In the genomic region with DNA sequence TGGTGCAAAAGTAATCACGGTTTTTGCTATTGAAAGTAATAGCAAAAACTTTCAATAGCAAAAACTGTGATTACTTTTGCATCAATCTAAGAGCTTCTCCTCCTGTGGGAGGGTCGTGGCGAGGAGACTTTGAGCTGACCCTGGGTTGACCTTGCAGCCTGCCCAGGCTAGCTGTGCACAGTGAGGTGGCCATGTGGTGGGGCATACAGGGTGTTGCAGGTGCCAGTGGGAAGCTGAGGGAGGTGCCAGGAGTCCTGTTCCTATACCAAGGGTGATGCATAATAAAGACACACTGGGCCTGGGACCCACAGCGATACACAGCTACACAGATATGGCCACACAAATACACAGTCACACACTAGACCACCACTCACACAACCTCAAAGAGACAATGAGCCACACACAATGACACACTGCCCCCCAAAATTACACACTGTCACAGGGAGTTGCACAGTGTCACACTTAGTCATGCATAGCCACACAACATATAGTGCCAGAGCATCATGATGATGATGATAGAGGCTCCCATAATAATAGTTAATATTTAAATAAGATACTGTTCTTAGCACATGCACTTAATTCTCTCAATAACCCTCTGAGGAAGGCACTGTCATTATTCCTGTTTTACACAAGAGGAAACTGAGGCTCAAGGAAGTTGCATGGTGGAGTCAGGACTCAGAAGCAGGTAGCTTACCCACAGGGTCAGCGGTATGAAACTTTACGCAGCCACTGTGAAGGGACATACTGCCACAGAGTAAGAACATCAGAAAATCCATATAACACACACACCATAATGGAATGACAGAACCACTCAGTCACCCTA, we compare ENCODE assay signal across 8 cellular contexts. TPM values are rescaled to one million over a fixed set of nuclear protein-coding genes. Genes with fewer than 3 reads are reported as not detected.
A peak's percentile ranks its signal among the peaks of the same experiment; 100 is the strongest.
DNase-seq lines count a peak whose midpoint lies in the region; ATAC-seq, FAIRE-seq and TF ChIP-seq lines count a peak whose summit lies in the region.

No MANE protein-coding gene starts in this region.

- H4K20me1 ChIP-seq in HepG2 (ENCODE audit: insufficient read depth, low read length), result no peaks in the 10 kb centered on the region

- in situ Hi-C loops in HepG2 (cut with HindIII; ENCODE audit: extremely low pct_ligation_motif_present, low pct_unique_long_range_greater_than_20kb), result no loop called here

- peak overlapping the region; percentile 94 for H3K27ac Mint-ChIP-seq in activated naive CD8-positive, alpha-beta T cell treated with anti-CD3 and anti-CD28 coated beads, Interleukin-2, amount 10 ng/mL, durations not matched to agents 7 days and 5 days

- H3K4me3 Mint-ChIP-seq in activated naive CD8-positive, alpha-beta T cell treated with anti-CD3 and anti-CD28 coated beads, Interleukin-2, amount 10 ng/mL, durations not matched to agents 7 days and 5 days, result peak overlapping the region; percentile 91

- CTCF ChIA-PET in HepG2 (lab: Yijun Ruan, JAX; ENCODE audit: low intra/inter-chr PET ratio, low total read pairs), result no interaction called here

- H3K79me2 ChIP-seq in HepG2 (ENCODE audit: insufficient read depth, low read length), result no peaks in the 10 kb centered on the region

- DNase-seq in activated T-cell treated with anti-CD3 and anti-CD28 coated beads, Interleukin-2, amount 50 U/mL, for 1 hour, result peak; percentile 17
- no peak for DNase-seq in activated T-cell treated with anti-CD3 and anti-CD28 coated beads for 4 hours
- no peak for DNase-seq in activated naive CD8-positive, alpha-beta T cell treated with anti-CD3 and anti-CD28 coated beads, Interleukin-2, amount 10 ng/mL, durations not matched to agents 7 days and 5 days
- DNase-seq in HepG2 (ENCODE audit: low spot score), result no peak
- DNase-seq in NCI-H69 (lab: John Stamatoyannopoulos, UW), result no peak

- peaks cover 13% of the 10 kb centered on the region for H3K27me3 Mint-ChIP-seq in activated naive CD8-positive, alpha-beta T cell treated with anti-CD3 and anti-CD28 coated beads, Interleukin-2, amount 10 ng/mL, durations not matched to agents 7 days and 5 days

- H3K4me2 ChIP-seq in HepG2 (ENCODE audit: low read depth, low read length), result peak overlapping the region; percentile 77

- no peak for FAIRE-seq in HepG2 (lab: Jason Lieb, UNC)

- peaks cover 16% of the 10 kb centered on the region for H3K4me1 Mint-ChIP-seq in activated naive CD8-positive, alpha-beta T cell treated with anti-CD3 and anti-CD28 coated beads, Interleukin-2, amount 10 ng/mL, durations not matched to agents 7 days and 5 days

- H2AFZ ChIP-seq in HepG2 (ENCODE audit: low read length), result no peak overlapping the region

- TF ChIP-seq EP300 in HepG2 (IDR thresholded peaks at IDR 0.05; ENCODE audit: low read depth in 2 of 2, low read length in 2 of 2), result no peak
- TF ChIP-seq EP300 in HepG2 (CRISPR knock-in tag; IDR thresholded peaks at IDR 0.05; ENCODE audit: borderline replicate concordance), result no peak

- no peak for TF ChIP-seq RAD21 in HepG2 (CRISPR knock-in tag; IDR thresholded peaks at IDR 0.05)

- POLR2A ChIA-PET in activated naive CD8-positive, alpha-beta T cell treated with anti-CD3 and anti-CD28 coated beads, Interleukin-2, amount 10 ng/mL, durations not matched to agents 7 days and 5 days (lab: Charles Lee), result interaction anchor here (0.5 to 1.4 kb wide), 4 partner anchors 14 to 176 kb away, joined by 3 to 4 read pairs (median 4); partner anchors contain the start of gene OXSR1
- POLR2A ChIA-PET in HepG2 (lab: Yijun Ruan, JAX), result interaction anchor here (0.9 kb wide), 1 partner anchor 18 kb away, joined by 3 read pairs; no protein-coding TSS in a partner anchor

- intact Hi-C loops in HepG2 (cut with micrococcal nuclease; ENCODE audit: unreplicated experiment), result no loop called here

- peaks cover 0 to 1% of the 10 kb centered on the region in 2 experiments; a peak in 1 of 5 replicates for H3K36me3 ChIP-seq in HepG2 (replicated peaks in 1 of 2; ENCODE audit: control insufficient read depth in 1 of 2, insufficient read depth in 2 of 2, low read length in 2 of 2)
- peaks cover 6 to 11% of the 10 kb centered on the region in 2 donors for H3K36me3 ChIP-seq in stomach smooth muscle (ENCODE audit: control insufficient read depth in 2 of 2, insufficient read depth in 2 of 2, low read length in 2 of 2)

- no peak for TF ChIP-seq CTCF in HepG2 (CRISPR knock-in tag; IDR thresholded peaks at IDR 0.05)

- H3K9me3 Mint-ChIP-seq in activated naive CD8-positive, alpha-beta T cell treated with anti-CD3 and anti-CD28 coated beads, Interleukin-2, amount 10 ng/mL, durations not matched to agents 7 days and 5 days, result no peaks in the 10 kb centered on the region

- peak overlapping the region; percentile 56 to 80 (median 79); a peak in 5 of 6 replicates for H3K4me3 ChIP-seq in HepG2 (replicated peaks in 1 of 3; ENCODE audit: insufficient read depth in 1 of 3, low read depth in 2 of 3, low read length in 3 of 3)
- H3K4me3 ChIP-seq in stomach smooth muscle (ENCODE audit: low read length in 2 of 2), result peak overlapping the region; percentile 86 to 90

- H3K9ac ChIP-seq in HepG2 (ENCODE audit: insufficient read depth, low read depth, low read length) (peak overlapping the region; percentile 65; the same call in 1 of the 2 replicates), stomach smooth muscle (ENCODE audit: low read length in 2 of 2) (peak overlapping the region; percentile 71 to 97)

- no peaks in the 10 kb centered on the region for H3K27me3 ChIP-seq in HepG2 (ENCODE audit: control insufficient read depth in 1 of 2, insufficient read depth in 2 of 2, low read length in 2 of 2)
- no peaks in the 10 kb centered on the region for H3K27me3 ChIP-seq in stomach smooth muscle (ENCODE audit: control insufficient read depth in 1 of 2, insufficient read depth in 2 of 2, low read length in 2 of 2)

- no peak for ATAC-seq in activated naive CD8-positive, alpha-beta T cell treated with anti-CD3 and anti-CD28 coated beads, Interleukin-2, amount 10 ng/mL, durations not matched to agents 7 days and 5 days (ENCODE audit: low read depth)
- ATAC-seq in HepG2 (no peak), HG02588 (IDR thresholded peaks at IDR 0.05; ENCODE audit: unreplicated experiment) (no peak), esophagus mucosa (no peak)

- H3K9me3 ChIP-seq in HepG2 (ENCODE audit: low read length), result no peaks in the 10 kb centered on the region
- H3K9me3 ChIP-seq in stomach smooth muscle (ENCODE audit: control insufficient read depth in 2 of 2, low read length in 2 of 2), result no peaks in the 10 kb centered on the region

- H3K36me3 Mint-ChIP-seq in activated naive CD8-positive, alpha-beta T cell treated with anti-CD3 and anti-CD28 coated beads, Interleukin-2, amount 10 ng/mL, durations not matched to agents 7 days and 5 days, result peaks cover 3% of the 10 kb centered on the region

- H3K4me1 ChIP-seq in HepG2 (ENCODE audit: insufficient read depth, low read length) (peaks cover 66% of the 10 kb centered on the region), stomach smooth muscle (ENCODE audit: control insufficient read depth, insufficient read depth, low read length) (peaks cover 24% of the 10 kb centered on the region)

- H3K27ac ChIP-seq in HepG2 (ENCODE audit: extremely low read length, insufficient read depth, low read length) (no peak overlapping the region), stomach smooth muscle (ENCODE audit: low read length) (peak overlapping the region; percentile 96)

- WGBS in HepG2 (ENCODE audit: low lambda C conversion rate), result 37% methylated on average over 5 of the region's 6 CpGs

- no peak for TF ChIP-seq POLR2A in HepG2 (IDR thresholded peaks at IDR 0.05; ENCODE audit: insufficient read depth in 1 of 2, low read depth in 2 of 2, low read length in 2 of 2)

- BruUV-seq in HepG2 (replicated peaks; lab: Mats Ljungman, UMichigan), result TSS peak; percentile 58

RNA-seq across cellular contexts. Expression of gene PLCD1, which starts 6.3 kb away (rescaled TPM):
- total RNA-seq in activated naive CD8-positive, alpha-beta T cell treated with anti-CD3 and anti-CD28 coated beads, Interleukin-2, amount 10 ng/mL, durations not matched to agents 7 days and 5 days, result 10 to 100 TPM; 36.5 to 45.4 TPM
- total RNA-seq in HepG2 (2016; rRNA removed; fragmentation: Illumina TruSeq; extraction: Trizol) (10.1 and 11.4 TPM in 2 replicates), esophagus mucosa (72.5 TPM)
- 2.1 and 3.6 TPM in 2 replicates for total RNA-seq in HepG2 (2016; cell fraction: cytosol; rRNA removed; fragmentation: Illumina TruSeq; extraction: Trizol; ENCODE audit: low read depth)
- total RNA-seq in HepG2 (2016; cell fraction: insoluble cytoplasmic fraction; rRNA removed; fragmentation: Illumina TruSeq; extraction: Trizol), result 9.3 and 12.3 TPM in 2 replicates
- total RNA-seq in HepG2 (2016; cell fraction: membrane; rRNA removed; fragmentation: Illumina TruSeq; extraction: Trizol), result 4.6 and 5.7 TPM in 2 replicates
- total RNA-seq in HepG2 (2016; cell fraction: nucleus; rRNA removed; fragmentation: Illumina TruSeq; extraction: Trizol), result 8.0 and 8.9 TPM in 2 replicates
- polyA plus RNA-seq in HepG2 (2011; rRNA removed), result 12.4 and 12.8 TPM in 2 replicates
- 7.2 and 10.7 TPM in 2 replicates for polyA plus RNA-seq in HepG2 (2011; cell fraction: cytosol; rRNA removed)
- polyA plus RNA-seq in HepG2 (2011; cell fraction: nucleus; rRNA removed), result 30.9 and 33.2 TPM in 2 replicates
- 10.6 and 11.1 TPM in 2 replicates for polyA plus RNA-seq in HepG2 (2012)
- polyA plus RNA-seq in HepG2 (2016; cell fraction: cytosol; fragmentation: Illumina TruSeq; extraction: Trizol; ENCODE audit: low read depth), result 2.2 and 2.7 TPM in 2 replicates
- polyA plus RNA-seq in HepG2 (2016; cell fraction: insoluble cytoplasmic fraction; fragmentation: Illumina TruSeq; extraction: Trizol; ENCODE audit: low read depth), result 6.8 and 9.0 TPM in 2 replicates
- polyA plus RNA-seq in HepG2 (2016; cell fraction: membrane; fragmentation: Illumina TruSeq; extraction: Trizol; ENCODE audit: low read depth), result 3.9 and 5.6 TPM in 2 replicates
- 13.4 and 22.2 TPM in 2 replicates for polyA plus RNA-seq in HepG2 (2016; cell fraction: nucleus; fragmentation: Illumina TruSeq; extraction: Trizol; ENCODE audit: insufficient read depth, low read depth)
- 2.2 and 34.5 TPM in 2 replicates for polyA minus RNA-seq in HepG2 (2011; rRNA and poly(A)+ RNA removed; ENCODE audit: low replicate concordance)
- polyA minus RNA-seq in HepG2 (2011; cell fraction: cytosol; rRNA and poly(A)+ RNA removed), result 11.5 and 15.0 TPM in 2 replicates
- polyA minus RNA-seq in HepG2 (2011; cell fraction: nucleus; rRNA and poly(A)+ RNA removed), result 8.4 and 11.8 TPM in 2 replicates

RNA-seq across cellular contexts. Expression of gene DLEC1, which starts 15.9 kb away (rescaled TPM):
- 1 to 10 TPM; 3.2 to 3.7 TPM for total RNA-seq in activated naive CD8-positive, alpha-beta T cell treated with anti-CD3 and anti-CD28 coated beads, Interleukin-2, amount 10 ng/mL, durations not matched to agents 7 days and 5 days
- total RNA-seq in HepG2 (2016; rRNA removed; fragmentation: Illumina TruSeq; extraction: Trizol), result not detected in 2 replicates
- not detected in 2 replicates for total RNA-seq in HepG2 (2016; cell fraction: cytosol; rRNA removed; fragmentation: Illumina TruSeq; extraction: Trizol; ENCODE audit: low read depth)
- not detected in 2 replicates for total RNA-seq in HepG2 (2016; cell fraction: insoluble cytoplasmic fraction; rRNA removed; fragmentation: Illumina TruSeq; extraction: Trizol)
- total RNA-seq in HepG2 (2016; cell fraction: membrane; rRNA removed; fragmentation: Illumina TruSeq; extraction: Trizol), result not detected in 2 replicates
- not detected in 2 replicates for total RNA-seq in HepG2 (2016; cell fraction: nucleus; rRNA removed; fragmentation: Illumina TruSeq; extraction: Trizol)
- 0.09 and 0.13 TPM in 2 replicates for polyA plus RNA-seq in HepG2 (2011; rRNA removed)
- 0.01 TPM in 1 of 2 replicates, not detected in the other for polyA plus RNA-seq in HepG2 (2011; cell fraction: cytosol; rRNA removed)
- polyA plus RNA-seq in HepG2 (2011; cell fraction: nucleus; rRNA removed), result 0.56 and 0.99 TPM in 2 replicates
- 0.47 and 0.54 TPM in 2 replicates for polyA plus RNA-seq in HepG2 (2012)
- not detected in 2 replicates for polyA plus RNA-seq in HepG2 (2016; cell fraction: cytosol; fragmentation: Illumina TruSeq; extraction: Trizol; ENCODE audit: low read depth)
- not detected in 2 replicates for polyA plus RNA-seq in HepG2 (2016; cell fraction: insoluble cytoplasmic fraction; fragmentation: Illumina TruSeq; extraction: Trizol; ENCODE audit: low read depth)
- not detected in 2 replicates for polyA plus RNA-seq in HepG2 (2016; cell fraction: membrane; fragmentation: Illumina TruSeq; extraction: Trizol; ENCODE audit: low read depth)
- not detected in 2 replicates for polyA plus RNA-seq in HepG2 (2016; cell fraction: nucleus; fragmentation: Illumina TruSeq; extraction: Trizol; ENCODE audit: insufficient read depth, low read depth)
- polyA minus RNA-seq in HepG2 (2011; rRNA and poly(A)+ RNA removed; ENCODE audit: low replicate concordance), result 0.40 TPM in 1 of 2 replicates, not detected in the other
- not detected in 2 replicates for polyA minus RNA-seq in HepG2 (2011; cell fraction: cytosol; rRNA and poly(A)+ RNA removed)
- 0.77 and 0.99 TPM in 2 replicates for polyA minus RNA-seq in HepG2 (2011; cell fraction: nucleus; rRNA and poly(A)+ RNA removed)
- total RNA-seq in esophagus mucosa, result 0.08 TPM

RNA-seq across cellular contexts. Expression of gene VILL, which starts 32.5 kb away (rescaled TPM):
- total RNA-seq in activated naive CD8-positive, alpha-beta T cell treated with anti-CD3 and anti-CD28 coated beads, Interleukin-2, amount 10 ng/mL, durations not matched to agents 7 days and 5 days, result 10 to 100 TPM; 25.2 to 25.3 TPM
- total RNA-seq in HepG2 (2016; rRNA removed; fragmentation: Illumina TruSeq; extraction: Trizol), result 3.2 and 4.0 TPM in 2 replicates
- 4.3 and 5.3 TPM in 2 replicates for total RNA-seq in HepG2 (2016; cell fraction: cytosol; rRNA removed; fragmentation: Illumina TruSeq; extraction: Trizol; ENCODE audit: low read depth)
- 2.3 and 4.1 TPM in 2 replicates for total RNA-seq in HepG2 (2016; cell fraction: insoluble cytoplasmic fraction; rRNA removed; fragmentation: Illumina TruSeq; extraction: Trizol)
- total RNA-seq in HepG2 (2016; cell fraction: membrane; rRNA removed; fragmentation: Illumina TruSeq; extraction: Trizol), result 3.3 and 5.4 TPM in 2 replicates
- total RNA-seq in HepG2 (2016; cell fraction: nucleus; rRNA removed; fragmentation: Illumina TruSeq; extraction: Trizol), result 2.0 and 2.1 TPM in 2 replicates
- polyA plus RNA-seq in HepG2 (2011; rRNA removed), result 5.3 and 7.5 TPM in 2 replicates
- 5.6 and 9.0 TPM in 2 replicates for polyA plus RNA-seq in HepG2 (2011; cell fraction: cytosol; rRNA removed)
- 8.6 and 9.9 TPM in 2 replicates for polyA plus RNA-seq in HepG2 (2011; cell fraction: nucleus; rRNA removed)
- polyA plus RNA-seq in HepG2 (2012), result 2.1 and 2.6 TPM in 2 replicates
- polyA plus RNA-seq in HepG2 (2016; cell fraction: cytosol; fragmentation: Illumina TruSeq; extraction: Trizol; ENCODE audit: low read depth), result 4.2 and 6.5 TPM in 2 replicates
- 2.0 and 2.3 TPM in 2 replicates for polyA plus RNA-seq in HepG2 (2016; cell fraction: insoluble cytoplasmic fraction; fragmentation: Illumina TruSeq; extraction: Trizol; ENCODE audit: low read depth)
- 3.5 and 5.1 TPM in 2 replicates for polyA plus RNA-seq in HepG2 (2016; cell fraction: membrane; fragmentation: Illumina TruSeq; extraction: Trizol; ENCODE audit: low read depth)
- polyA plus RNA-seq in HepG2 (2016; cell fraction: nucleus; fragmentation: Illumina TruSeq; extraction: Trizol; ENCODE audit: insufficient read depth, low read depth), result 2.0 and 2.9 TPM in 2 replicates
- 1.2 and 3.8 TPM in 2 replicates for polyA minus RNA-seq in HepG2 (2011; rRNA and poly(A)+ RNA removed; ENCODE audit: low replicate concordance)
- 0.89 TPM in 1 of 2 replicates, not detected in the other for polyA minus RNA-seq in HepG2 (2011; cell fraction: cytosol; rRNA and poly(A)+ RNA removed)
- polyA minus RNA-seq in HepG2 (2011; cell fraction: nucleus; rRNA and poly(A)+ RNA removed), result 6.2 and 7.3 TPM in 2 replicates
- total RNA-seq in esophagus mucosa, result 6.1 TPM
